Comparison of ENCODE assay signal across 8 cellular contexts in genomic region chr19:3129112-3129511, GRCh38. TPM values are rescaled to one million over a fixed set of nuclear protein-coding genes. Genes with fewer than 3 reads are reported as not detected.
DNase-seq lines count a peak whose midpoint lies in the region; ATAC-seq and TF ChIP-seq lines count a peak whose summit lies in the region.

No MANE protein-coding gene starts in this region.

- DNase-seq in GM23338 (ENCODE audit: low spot score) (peak; percentile 55), SK-N-SH (no peak), kidney tubule cell (ENCODE audit: low spot score) (peak; percentile 43), middle frontal gyrus (ENCODE audit: extremely low spot score, low spot score) (no peak)
- DNase-seq in stimulated activated CD8-positive, alpha-beta memory T cell treated with anti-CD3 and anti-CD28 coated beads, Interleukin-4, amount 100 ng/mL, for 48 hours = no peak

- TF ChIP-seq CTCF in GM23338 (conservative IDR thresholded peaks at IDR 0.05; ENCODE audit: low read depth in 2 of 2) (peak; percentile 52 to 70), SK-N-SH (IDR thresholded peaks at IDR 0.05) (peak; percentile 74)

- H3K27me3 Mint-ChIP-seq in GM23338 (ENCODE audit: insufficient read depth, low read depth, poor library complexity) = peaks cover 7% of the 10 kb centered on the region

- peak; percentile 56 for TF ChIP-seq RAD21 in SK-N-SH (IDR thresholded peaks at IDR 0.05; ENCODE audit: low read length)

- H3K4me2 ChIP-seq in BLaER1 treated with 17β-estradiol and CSF1 and Interleukin-3, amounts not matched to agents 10 nM and 100 nM = peak overlapping the region in 8 of 11 experiments; percentile 14 to 95 (median 40); a peak in 11 of 22 replicates
- H3K4me2 ChIP-seq in GM23338 (no peak overlapping the region), SK-N-SH (no peak overlapping the region)

- no peak overlapping the region for H3K9ac ChIP-seq in BLaER1 treated with 17β-estradiol and CSF1 and Interleukin-3, amounts not matched to agents 10 nM and 100 nM
- no peak overlapping the region for H3K9ac ChIP-seq in SK-N-SH

- H3K79me2 ChIP-seq in GM23338 (replicated peaks; ENCODE audit: insufficient read depth) (no peaks in the 10 kb centered on the region), SK-N-SH (ENCODE audit: insufficient read depth) (no peaks in the 10 kb centered on the region)

- WGBS in SK-N-SH (ENCODE audit: low lambda C conversion rate) = 25% methylated on average over 1 of the region's 1 CpG

- no peaks in the 10 kb centered on the region; a peak in 1 of 22 replicates for H3K36me3 ChIP-seq in BLaER1 treated with 17β-estradiol and CSF1 and Interleukin-3, amounts not matched to agents 10 nM and 100 nM
- no peaks in the 10 kb centered on the region for H3K36me3 ChIP-seq in GM23338 (ENCODE audit: insufficient read depth)
- no peaks in the 10 kb centered on the region for H3K36me3 ChIP-seq in SK-N-SH (replicated peaks in 1 of 2; ENCODE audit: control insufficient read depth in 1 of 2, insufficient read depth in 2 of 2, low read length in 1 of 2)

- no peak overlapping the region for H3K4me3 ChIP-seq in BLaER1 treated with 17β-estradiol and CSF1 and Interleukin-3, amounts not matched to agents 10 nM and 100 nM
- H3K4me3 ChIP-seq in GM23338 (no peak overlapping the region), SK-N-SH (ENCODE audit: low read depth in 2 of 2, low read length in 1 of 2) (no peak overlapping the region)

- H3K27ac Mint-ChIP-seq in GM23338 = no peak overlapping the region

- CTCF ChIA-PET in SK-N-SH (lab: Yijun Ruan, JAX) = interaction anchor here (0.5 to 8.6 kb wide), 28 partner anchors 10 to 186 kb away, joined by 3 to 60 read pairs (median 7); no protein-coding TSS in a partner anchor

- H4K20me1 ChIP-seq in BLaER1 treated with 17β-estradiol and CSF1 and Interleukin-3, amounts not matched to agents 10 nM and 100 nM = no peaks in the 10 kb centered on the region
- H4K20me1 ChIP-seq in GM23338 (replicated peaks; ENCODE audit: insufficient read depth) (no peaks in the 10 kb centered on the region), SK-N-SH (ENCODE audit: insufficient read depth) (no peaks in the 10 kb centered on the region)

- H3K9me2 ChIP-seq in GM23338 (ENCODE audit: insufficient read depth) (no peaks in the 10 kb centered on the region), SK-N-SH (no peaks in the 10 kb centered on the region)

- H3K4me3 Mint-ChIP-seq in GM23338 = no peak overlapping the region

- H3K4me1 Mint-ChIP-seq in GM23338 = peaks cover 8% of the 10 kb centered on the region; the same call in 2 of the 3 replicates

- POLR2A ChIA-PET in SK-N-SH (lab: Yijun Ruan, JAX) = interaction anchor here (1.2 kb wide), 1 partner anchor 179 kb away, joined by 3 read pairs; no protein-coding TSS in a partner anchor

- H3K9me3 ChIP-seq in BLaER1 treated with 17β-estradiol and CSF1 and Interleukin-3, amounts not matched to agents 10 nM and 100 nM (replicated peaks in 1 of 11) = peaks cover 0 to 15% (median 0%) of the 10 kb centered on the region in 11 experiments; a peak in 4 of 22 replicates
- H3K9me3 ChIP-seq in SK-N-SH = no peaks in the 10 kb centered on the region

- H2AFZ ChIP-seq in GM23338 (no peak overlapping the region), SK-N-SH (ENCODE audit: low read depth) (no peak overlapping the region)

- H3K9me3 Mint-ChIP-seq in GM23338 = no peaks in the 10 kb centered on the region

- no peaks in the 10 kb centered on the region for H3F3A ChIP-seq in GM23338 (replicated peaks; ENCODE audit: low read depth)
- H3F3A ChIP-seq in SK-N-SH (replicated peaks; ENCODE audit: insufficient read depth) = peaks cover 1% of the 10 kb centered on the region

- H3K27ac ChIP-seq in BLaER1 treated with 17β-estradiol and CSF1 and Interleukin-3, amounts not matched to agents 10 nM and 100 nM = peak overlapping the region in 4 of 11 experiments; percentile 2 to 96 (median 55); a peak in 2 of 22 replicates
- no peak overlapping the region for H3K27ac ChIP-seq in GM23338 (ENCODE audit: low read depth)
- no peak overlapping the region for H3K27ac ChIP-seq in SK-N-SH (ENCODE audit: low read depth in 2 of 2, low read length in 1 of 2)

- ATAC-seq in GM23338 (no peak), HG03097 (IDR thresholded peaks at IDR 0.05; ENCODE audit: low FRiP score, unreplicated experiment) (no peak), HG03469 (IDR thresholded peaks at IDR 0.05; ENCODE audit: unreplicated experiment) (no peak)

- TF ChIP-seq EP300 in SK-N-SH (IDR thresholded peaks at IDR 0.05; ENCODE audit: borderline replicate concordance in 1 of 2, low read depth in 1 of 2, low read length in 1 of 2) = no peak

- no peaks in the 10 kb centered on the region for H3K36me3 Mint-ChIP-seq in GM23338 (ENCODE audit: low read depth)

- no peaks in the 10 kb centered on the region for H3K27me3 ChIP-seq in BLaER1 treated with 17β-estradiol and CSF1 and Interleukin-3, amounts not matched to agents 10 nM and 100 nM
- no peaks in the 10 kb centered on the region for H3K27me3 ChIP-seq in GM23338 (ENCODE audit: insufficient read depth)
- H3K27me3 ChIP-seq in SK-N-SH (ENCODE audit: insufficient read depth) = no peaks in the 10 kb centered on the region

- peaks cover 64 to 79% (median 71%) of the 10 kb centered on the region in 10 experiments for H3K4me1 ChIP-seq in BLaER1 treated with 17β-estradiol and CSF1 and Interleukin-3, amounts not matched to agents 10 nM and 100 nM
- H3K4me1 ChIP-seq in GM23338 (ENCODE audit: insufficient read depth) (no peaks in the 10 kb centered on the region; the same call in 1 of the 2 replicates), SK-N-SH (ENCODE audit: control insufficient read depth in 1 of 2, insufficient read depth in 2 of 2, low read depth in 1 of 2, low read length in 1 of 2) (peaks cover 0 to 2% of the 10 kb centered on the region in 2 experiments; a peak in 1 of 4 replicates)

TF ChIP-seq in GM23338, 12 proteins besides CTCF, POLR2A, EP300 and RAD21:
- no peak for TF ChIP-seq STAT1 (IDR thresholded peaks at IDR 0.05; ENCODE audit: unreplicated experiment)

TF ChIP-seq in SK-N-SH, 30 proteins besides CTCF, POLR2A, EP300 and RAD21:
- TF ChIP-seq SMC3 (IDR thresholded peaks at IDR 0.05; ENCODE audit: low read depth, low read length) = peak; percentile 72
- no peak for TF ChIP-seq TAF1 (IDR thresholded peaks at IDR 0.05; ENCODE audit: borderline replicate concordance, low read depth, low read length)
- TF ChIP-seq POLR2AphosphoS5 (IDR thresholded peaks at IDR 0.05; ENCODE audit: low read depth, low read length) = no peak

RNA-seq across cellular contexts. Expression of gene GNA15, which starts 6.7 kb away (rescaled TPM):
- total RNA-seq in GM23338 (2014; rRNA removed; shearing (Covaris generic)) = 0.14 TPM in 1 of 2 replicates, not detected in the other
- polyA plus RNA-seq in GM23338 (2016; fragmentation: Nextera tagmentation; extraction: Ambion mirVana) (0.10 and 0.31 TPM in 2 replicates), SK-N-SH (2012; rRNA removed) (0.05 and 0.13 TPM in 2 replicates)
- 0.03 and 0.04 TPM in 2 replicates for polyA plus RNA-seq in SK-N-SH (2012; cell fraction: cytosol; rRNA removed)
- 0.15 and 0.21 TPM in 2 replicates for polyA plus RNA-seq in SK-N-SH (2012; cell fraction: nucleus; rRNA removed)

RNA-seq across cellular contexts. Expression of gene GNA11, which starts 35.0 kb away (rescaled TPM):
- 22.6 and 26.9 TPM in 2 replicates for total RNA-seq in GM23338 (2014; rRNA removed; shearing (Covaris generic))
- polyA plus RNA-seq in GM23338 (2016; fragmentation: Nextera tagmentation; extraction: Ambion mirVana) = 15.8 and 16.2 TPM in 2 replicates
- polyA plus RNA-seq in SK-N-SH (2012; rRNA removed) = 14.6 and 32.4 TPM in 2 replicates
- 14.6 and 27.8 TPM in 2 replicates for polyA plus RNA-seq in SK-N-SH (2012; cell fraction: cytosol; rRNA removed)
- 33.0 and 35.6 TPM in 2 replicates for polyA plus RNA-seq in SK-N-SH (2012; cell fraction: nucleus; rRNA removed)

RNA-seq across cellular contexts. Expression of gene S1PR4, which starts 49.5 kb away (rescaled TPM):
- 0.24 TPM in 1 of 2 replicates, not detected in the other for total RNA-seq in GM23338 (2014; rRNA removed; shearing (Covaris generic))
- polyA plus RNA-seq in GM23338 (2016; fragmentation: Nextera tagmentation; extraction: Ambion mirVana) = not detected in 2 replicates
- not detected in 2 replicates for polyA plus RNA-seq in SK-N-SH (2012; rRNA removed)
- not detected in 2 replicates for polyA plus RNA-seq in SK-N-SH (2012; cell fraction: cytosol; rRNA removed)
- polyA plus RNA-seq in SK-N-SH (2012; cell fraction: nucleus; rRNA removed) = 0.18 and 0.27 TPM in 2 replicates

RNA-seq across cellular contexts. Expression of gene NCLN, which starts 56.6 kb away (rescaled TPM):
- 125 and 144 TPM in 2 replicates for total RNA-seq in GM23338 (2014; rRNA removed; shearing (Covaris generic))
- polyA plus RNA-seq in GM23338 (2016; fragmentation: Nextera tagmentation; extraction: Ambion mirVana) (85.6 and 95.2 TPM in 2 replicates), SK-N-SH (2012; rRNA removed) (67.0 and 69.0 TPM in 2 replicates)
- polyA plus RNA-seq in SK-N-SH (2012; cell fraction: cytosol; rRNA removed) = 23.8 and 45.1 TPM in 2 replicates
- polyA plus RNA-seq in SK-N-SH (2012; cell fraction: nucleus; rRNA removed) = 131 and 133 TPM in 2 replicates

Comparison
In these comparisons a context has a peak if more than half of its experiments do, and no peak if none do; other contexts are left out.
1. H3K4me2 ChIP-seq: peak in BLaER1 treated with 17β-estradiol and CSF1 and Interleukin-3, amounts not matched to agents 10 nM and 100 nM (8 of 11); none in GM23338 (single experiment) and SK-N-SH (single experiment).
2. DNase-seq: peak in GM23338 (single experiment) and kidney tubule cell (single experiment); none in SK-N-SH (single experiment), stimulated activated CD8-positive, alpha-beta memory T cell treated with anti-CD3 and anti-CD28 coated beads, Interleukin-4, amount 100 ng/mL, for 48 hours (single experiment) and middle frontal gyrus (single experiment).